Comparison of ENCODE assay signal across 26 cellular contexts in genomic region chr2:186603208-186603765, GRCh38. TPM values are rescaled to one million over a fixed set of nuclear protein-coding genes. Genes with fewer than 3 reads are reported as not detected.
DNase-seq lines count a peak whose midpoint lies in the region; FAIRE-seq and TF ChIP-seq lines count a peak whose summit lies in the region.
"Had no signal": no experiment of that assay in that cellular context is flagged by ENCODE, and none has a peak within 500 bp of the region (broad histone marks: within the 10 kb centered on the region; RNA-seq: fewer than 3 reads in every experiment).

No MANE protein-coding gene starts in this region.

- no peak for TF ChIP-seq EP300 in transverse colon (IDR thresholded peaks at IDR 0.05; ENCODE audit: low read depth)

- H3K27ac ChIP-seq in GM23248 (no peak overlapping the region), breast epithelium (no peak overlapping the region), transverse colon (no peak overlapping the region)
- H3K27ac ChIP-seq: BLaER1, colonic mucosa, esophagus squamous epithelium, RWPE1, SK-N-MC had no signal

- 0 out of 2 replicates have a peak, but pooled peaks cover 5% of the 10 kb centered on the region for H3K36me3 ChIP-seq in GM23248 (ENCODE audit: low read depth)
- H3K36me3 ChIP-seq in breast epithelium: no peaks in the 10 kb centered on the region
- no peaks in the 10 kb centered on the region for H3K36me3 ChIP-seq in transverse colon

- TF ChIP-seq POLR2A in breast epithelium (IDR thresholded peaks at IDR 0.05): no peak
- TF ChIP-seq POLR2A in transverse colon (IDR thresholded peaks at IDR 0.05): no peak

- no peak overlapping the region for H3K4me2 ChIP-seq in GM23248 (ENCODE audit: unreplicated experiment)
- H3K4me2 ChIP-seq: BLaER1 had no signal

- TF ChIP-seq CTCF in breast epithelium (IDR thresholded peaks at IDR 0.05): no peak
- TF ChIP-seq CTCF in transverse colon (IDR thresholded peaks at IDR 0.05): no peak

- H3K4me3 ChIP-seq in GM23248 (no peak overlapping the region), breast epithelium (no peak overlapping the region), transverse colon (no peak overlapping the region)
- H3K4me3 ChIP-seq: BLaER1, colonic mucosa, esophagus squamous epithelium, SK-N-MC had no signal

- DNase-seq in AG08395 (ENCODE audit: low spot score): peak; percentile 11
- peak; percentile 30 for DNase-seq in GM23248
- DNase-seq in dermis blood vessel endothelial cell: peak; percentile 89
- no peak for DNase-seq in activated CD4-positive, alpha-beta T cell treated with anti-CD3 and anti-CD28 coated beads, Interleukin-2, amount 50 U/mL, for 1 hour
- DNase-seq in breast epithelium (ENCODE audit: low spot score in 2 of 2): no peak
- no peak for DNase-seq in transverse colon
- DNase-seq in HTR-8/SVneo (ENCODE audit: insufficient read length, low spot score): no peak
- DNase-seq: activated CD4-positive, alpha-beta memory T cell treated with anti-CD3 and anti-CD28 coated beads, Interleukin-2, amount 10 ng/mL, durations not matched to agents 7 days and 5 days; activated CD4-positive, CD25-positive, alpha-beta regulatory T cell treated with anti-CD3 and anti-CD28 coated beads, Interleukin-2, amount 50 U/mL, for 72 hours; activated naive CD4-positive, alpha-beta T cell treated with anti-CD3 and anti-CD28 coated beads, Interleukin-2, amount 50 U/mL, for 16 hours; amniotic stem cell; colonic mucosa; esophagus squamous epithelium; GDM1; Karpas-422; natural killer cell; NCI-H187 treated with DMSO at 0.1 percent for 48 hours; NCI-H526; retina; stimulated activated CD4-positive, alpha-beta T cell treated with anti-CD3 and anti-CD28 coated beads, Interleukin-2, amount 100 ng/mL, for 24 hours; T-helper 2 cell had no signal

- H3K9ac ChIP-seq in GM23248: no peak overlapping the region
- H3K9ac ChIP-seq: BLaER1 had no signal

- H3F3A ChIP-seq in GM23248 (ENCODE audit: insufficient read depth): no peaks in the 10 kb centered on the region

- H3K9me3 ChIP-seq in GM23248 (ENCODE audit: low read depth) (no peaks in the 10 kb centered on the region), breast epithelium (no peaks in the 10 kb centered on the region), transverse colon (no peaks in the 10 kb centered on the region)
- H3K9me3 ChIP-seq: BLaER1, colonic mucosa, esophagus squamous epithelium had no signal

- peaks cover 88% of the 10 kb centered on the region for H3K79me2 ChIP-seq in GM23248 (ENCODE audit: insufficient read depth)

- H3K4me1 ChIP-seq in GM23248 (ENCODE audit: insufficient read depth) (peaks cover 8% of the 10 kb centered on the region), breast epithelium (no peaks in the 10 kb centered on the region), transverse colon (peaks cover 0 to 2% (median 0%) of the 10 kb centered on the region in 4 donors)
- H3K4me1 ChIP-seq: BLaER1, colonic mucosa had no signal

- no peaks in the 10 kb centered on the region for H3K9me2 ChIP-seq in GM23248 (ENCODE audit: insufficient read depth)

- 90 to 95% methylated on average over 1 of the region's 1 CpG for WGBS in GM23248 (ENCODE audit: low coverage in 1 of 2, low lambda C conversion rate in 2 of 2, missing lambda C conversion rate in 2 of 2), 2 experiments
- WGBS in transverse colon (ENCODE audit: low coverage in 1 of 2), 2 donors: 78 to 92% methylated on average over 1 of the region's 1 CpG

- in situ Hi-C loops in GM23248 (cut with MboI): no loop called here
- in situ Hi-C loops in transverse colon (cut with MboI; ENCODE audit: low pct_ligation_motif_present in 1 of 4, low pct_unique_long_range_greater_than_20kb in 1 of 4, low sequenced_read_pairs in 3 of 4): no loop called here

- FAIRE-seq in islet of Langerhans (lab: Jason Lieb, UNC) (peak; percentile 68), HTR-8/SVneo (lab: Jason Lieb, UNC) (no peak)
- FAIRE-seq: bronchial epithelial cell had no signal

- intact Hi-C loops in breast epithelium (cut with DNase I; ENCODE audit: low total_unique reads): no loop called here
- intact Hi-C loops in transverse colon (cut with DNase I; ENCODE audit: low total_unique reads): no loop called here

- no peak overlapping the region for H2AFZ ChIP-seq in GM23248

- H3K27me3 ChIP-seq in GM23248 (replicated peaks; ENCODE audit: insufficient read depth) (no peaks in the 10 kb centered on the region), breast epithelium (no peaks in the 10 kb centered on the region), transverse colon (no peaks in the 10 kb centered on the region)
- H3K27me3 ChIP-seq: BLaER1, colonic mucosa, esophagus squamous epithelium had no signal

- no peaks in the 10 kb centered on the region for H4K20me1 ChIP-seq in GM23248 (ENCODE audit: insufficient read depth)
- H4K20me1 ChIP-seq: BLaER1 had no signal

RNA-seq across cellular contexts. Expression of gene ITGAV, which starts 13.4 kb away (rescaled TPM):
- 233 and 250 TPM in 2 replicates for total RNA-seq in GM23248 (2014; rRNA removed; shearing (Covaris generic))
- polyA plus RNA-seq in GM23248 (2016; fragmentation: Nextera tagmentation; extraction: Ambion mirVana): 56.8 and 61.9 TPM in 2 replicates
- total RNA-seq in dermis blood vessel endothelial cell (182 and 188 TPM in 2 replicates), breast epithelium (100 to 1,000 TPM; 107 to 125 (median 117) TPM), transverse colon (10 to 100 TPM; 28.9 to 67.0 (median 52.1) TPM)

Comparison
In these comparisons a context has a peak if more than half of its experiments do, and no peak if none do; other contexts are left out.
1. DNase-seq: peak in AG08395 (single experiment), GM23248 (single experiment) and dermis blood vessel endothelial cell (single experiment); none in activated CD4-positive, alpha-beta T cell treated with anti-CD3 and anti-CD28 coated beads, Interleukin-2, amount 50 U/mL, for 1 hour (single experiment), breast epithelium (0 of 2), transverse colon (single experiment) and HTR-8/SVneo (single experiment).